ENCODE assay signal across 8 cellular contexts in genomic region chr2:127526142-127526939, GRCh38. TPM values are rescaled to one million over a fixed set of nuclear protein-coding genes. Genes with fewer than 3 reads are reported as not detected.
DNase-seq lines count a peak whose midpoint lies in the region; ATAC-seq and TF ChIP-seq lines count a peak whose summit lies in the region.

Gene IWS1, minus strand, starts transcription at chr2:127526489. Its CDS starts 281 bp downstream, at chr2:127526208.

- peak; percentile 84 for ATAC-seq in GM21381 (IDR thresholded peaks at IDR 0.05; ENCODE audit: unreplicated experiment)
- peak; percentile 91 for ATAC-seq in activated CD8-positive, alpha-beta memory T cell treated with anti-CD3 and anti-CD28 coated beads, Interleukin-2, amount 10 ng/mL, durations not matched to agents 7 days and 5 days

- H3K18ac ChIP-seq in mesenchymal stem cell (ENCODE audit: low read depth in 1 of 2, low read length in 2 of 2) = peak within 1 kb of the TSS; percentile 88 to 98

- H3K4me1 ChIP-seq in Caco-2 (peaks cover 29% of the 10 kb centered on the region), NT2/D1 (ENCODE audit: insufficient read depth, insufficient read length) (peaks cover 7% of the 10 kb centered on the region), endocrine pancreas (ENCODE audit: control insufficient read depth, insufficient read depth, low read length) (no peaks in the 10 kb centered on the region), mesenchymal stem cell (ENCODE audit: control insufficient read depth, insufficient read depth, low read depth, low read length) (peaks cover 5% of the 10 kb centered on the region)

- H2BK5ac ChIP-seq in mesenchymal stem cell (ENCODE audit: low read depth, low read length, poor library complexity, severe bottlenecking) = peak within 1 kb of the TSS; percentile 49

- peaks cover 43% of the 10 kb centered on the region for H3K36me3 Mint-ChIP-seq in Caco-2 (ENCODE audit: insufficient read depth, unreplicated experiment)
- peaks cover 15% of the 10 kb centered on the region for H3K36me3 Mint-ChIP-seq in activated CD8-positive, alpha-beta memory T cell treated with anti-CD3 and anti-CD28 coated beads, Interleukin-2, amount 10 ng/mL, durations not matched to agents 7 days and 5 days

- TF ChIP-seq CTCF in Caco-2 (IDR thresholded peaks at IDR 0.05; ENCODE audit: insufficient read depth in 1 of 2, low read depth in 1 of 2, low read length in 1 of 2, severe bottlenecking in 1 of 2, unreplicated experiment in 1 of 2) = peak in 1 of 2 experiments; percentile 24

- peak within 1 kb of the TSS; percentile 85 for H3K4me2 ChIP-seq in mesenchymal stem cell (ENCODE audit: low read length, poor library complexity, severe bottlenecking)

- no peaks in the 10 kb centered on the region for H3K27me3 Mint-ChIP-seq in Caco-2 (ENCODE audit: insufficient read depth, unreplicated experiment)
- peaks cover 6% of the 10 kb centered on the region for H3K27me3 Mint-ChIP-seq in activated CD8-positive, alpha-beta memory T cell treated with anti-CD3 and anti-CD28 coated beads, Interleukin-2, amount 10 ng/mL, durations not matched to agents 7 days and 5 days

- H3K14ac ChIP-seq in mesenchymal stem cell (ENCODE audit: low read length in 2 of 2) = peak within 1 kb of the TSS in 1 of 2 experiments; percentile 87

- intact Hi-C loops in Caco-2 (cut with micrococcal nuclease; ENCODE audit: unreplicated experiment) = loop anchor here (2.0 to 5.0 kb wide), 4 partner anchors 64 to 409 kb away; partner anchors contain the start of gene SFT2D3

- H3K27me3 ChIP-seq in Caco-2 (replicated peaks; ENCODE audit: control insufficient read depth, insufficient read depth, low read length) (no peaks in the 10 kb centered on the region), NT2/D1 (ENCODE audit: insufficient read depth, insufficient read length) (no peaks in the 10 kb centered on the region), endocrine pancreas (ENCODE audit: control insufficient read depth, insufficient read depth, low read length) (no peaks in the 10 kb centered on the region), mesenchymal stem cell (ENCODE audit: control insufficient read depth in 1 of 2, insufficient read depth in 1 of 2, low read length in 2 of 2) (no peaks in the 10 kb centered on the region)

- H3K9me3 Mint-ChIP-seq in Caco-2 (ENCODE audit: unreplicated experiment) = no peaks in the 10 kb centered on the region
- no peaks in the 10 kb centered on the region for H3K9me3 Mint-ChIP-seq in activated CD8-positive, alpha-beta memory T cell treated with anti-CD3 and anti-CD28 coated beads, Interleukin-2, amount 10 ng/mL, durations not matched to agents 7 days and 5 days (ENCODE audit: low read depth)

- H3K9me3 ChIP-seq in Caco-2 = 0 out of 2 replicates have a peak, but pooled peaks cover 3% of the 10 kb centered on the region
- 0 out of 2 replicates have a peak, but pooled peaks cover 4% of the 10 kb centered on the region for H3K9me3 ChIP-seq in NT2/D1 (ENCODE audit: insufficient read depth, low read length)
- H3K9me3 ChIP-seq in endocrine pancreas (ENCODE audit: control insufficient read depth, low read length) = no peaks in the 10 kb centered on the region
- no peaks in the 10 kb centered on the region for H3K9me3 ChIP-seq in mesenchymal stem cell (ENCODE audit: control insufficient read depth, low read length)

- TSS peak; percentile 85 for BruUV-seq in Caco-2 (replicated peaks; lab: Mats Ljungman, UMichigan)

- peak; percentile 96 to 97 for DNase-seq in Caco-2
- peak in 75 of 76 experiments; percentile 16 to 94 (median 87) for DNase-seq in HUDEP-2 (lab: John Stamatoyannopoulos, UW; ENCODE audit: unreplicated experiment in 76 of 76)
- DNase-seq in NT2/D1 (ENCODE audit: low read depth, low spot score) = peak; percentile 97
- DNase-seq in activated CD8-positive, alpha-beta memory T cell treated with anti-CD3 and anti-CD28 coated beads, Interleukin-2, amount 10 ng/mL, durations not matched to agents 7 days and 5 days = peak; percentile 96
- peak; percentile 98 for DNase-seq in mesenchymal stem cell
- DNase-seq in stimulated activated CD8-positive, alpha-beta memory T cell treated with anti-CD3 and anti-CD28 coated beads, Interleukin-12 subunit alpha, Interleukin-12 subunit beta, amount 100 ng/mL, for 4 hours (ENCODE audit: low read depth) = peak; percentile 84

- H2AK5ac ChIP-seq in mesenchymal stem cell (ENCODE audit: low read length, severe bottlenecking) = peak within 1 kb of the TSS; percentile 53

- CTCF ChIA-PET in Caco-2 (lab: Charles Lee) = interaction anchor here (1.0 to 1.1 kb wide), 2 partner anchors 65 to 329 kb away, joined by 6 to 7 read pairs; no protein-coding TSS in a partner anchor
- CTCF ChIA-PET in activated CD8-positive, alpha-beta memory T cell treated with anti-CD3 and anti-CD28 coated beads, Interleukin-2, amount 10 ng/mL, durations not matched to agents 7 days and 5 days (lab: Charles Lee) = interaction anchor here (0.7 to 1.5 kb wide), 6 partner anchors 18 to 500 kb away, joined by 3 to 6 read pairs (median 3); partner anchors contain the start of gene ERCC3

- H3K9ac ChIP-seq in NT2/D1 (ENCODE audit: insufficient read length, low read depth) = peak within 1 kb of the TSS; percentile 94
- H3K9ac ChIP-seq in endocrine pancreas (ENCODE audit: control insufficient read depth, insufficient read depth, low read length) = peak within 1 kb of the TSS; percentile 96
- peak within 1 kb of the TSS; percentile 98 for H3K9ac ChIP-seq in mesenchymal stem cell (ENCODE audit: low read length)

- H3K4me3 Mint-ChIP-seq in Caco-2 (ENCODE audit: unreplicated experiment) = peak within 1 kb of the TSS; percentile 89
- H3K4me3 Mint-ChIP-seq in activated CD8-positive, alpha-beta memory T cell treated with anti-CD3 and anti-CD28 coated beads, Interleukin-2, amount 10 ng/mL, durations not matched to agents 7 days and 5 days = peak within 1 kb of the TSS; percentile 95

- under 1% methylated on average over 64 of the region's 66 CpGs for WGBS in mesenchymal stem cell

- H2BK15ac ChIP-seq in mesenchymal stem cell (ENCODE audit: low read depth, poor library complexity, severe bottlenecking) = peak within 1 kb of the TSS; percentile 91

- peak within 1 kb of the TSS in 1 of 2 experiments; percentile 64 for H2BK12ac ChIP-seq in mesenchymal stem cell (ENCODE audit: low read length in 2 of 2)

- peak within 1 kb of the TSS; percentile 95 for H3K27ac ChIP-seq in mesenchymal stem cell (ENCODE audit: low read length, poor library complexity, severe bottlenecking)

- H4K91ac ChIP-seq in mesenchymal stem cell (ENCODE audit: low read length) = peak within 1 kb of the TSS; percentile 90

- peak within 1 kb of the TSS; percentile 63 for H2AFZ ChIP-seq in mesenchymal stem cell (ENCODE audit: low read depth, low read length)

- H3K4me3 ChIP-seq in Caco-2 (ENCODE audit: low read depth, low read length) = peak within 1 kb of the TSS; percentile 76
- H3K4me3 ChIP-seq in NT2/D1 (ENCODE audit: insufficient read length, low read depth) = peak within 1 kb of the TSS; percentile 87
- peak within 1 kb of the TSS; percentile 98 for H3K4me3 ChIP-seq in endocrine pancreas (ENCODE audit: control insufficient read depth, insufficient read depth, low read length)
- peak within 1 kb of the TSS; percentile 87 to 97 for H3K4me3 ChIP-seq in mesenchymal stem cell (ENCODE audit: insufficient read depth in 1 of 2, low read depth in 1 of 2, low read length in 2 of 2)

- H3K23ac ChIP-seq in mesenchymal stem cell (ENCODE audit: low read length in 2 of 2) = peak within 1 kb of the TSS in 1 of 2 experiments; percentile 88

- POLR2A ChIA-PET in Caco-2 (lab: Charles Lee) = interaction anchor here (0.6 to 1.6 kb wide), 18 partner anchors 9 to 391 kb away, joined by 3 to 27 read pairs (median 4); partner anchors contain the start of genes LIMS2, MYO7B and SFT2D3

- H3K4ac ChIP-seq in mesenchymal stem cell (ENCODE audit: low read depth in 1 of 2, low read length in 2 of 2) = peak within 1 kb of the TSS; percentile 85 to 99

- H3K27ac Mint-ChIP-seq in Caco-2 (ENCODE audit: unreplicated experiment) = peak within 1 kb of the TSS; percentile 95
- peak within 1 kb of the TSS; percentile 91 for H3K27ac Mint-ChIP-seq in activated CD8-positive, alpha-beta memory T cell treated with anti-CD3 and anti-CD28 coated beads, Interleukin-2, amount 10 ng/mL, durations not matched to agents 7 days and 5 days

- no peaks in the 10 kb centered on the region for H3K36me3 ChIP-seq in Caco-2 (ENCODE audit: control insufficient read depth, insufficient read depth, low read length)
- H3K36me3 ChIP-seq in NT2/D1 (ENCODE audit: insufficient read depth, insufficient read length, low read length) = peaks cover 31% of the 10 kb centered on the region
- H3K36me3 ChIP-seq in endocrine pancreas (ENCODE audit: control insufficient read depth, insufficient read depth, low read length) = no peaks in the 10 kb centered on the region
- H3K36me3 ChIP-seq in mesenchymal stem cell (ENCODE audit: control insufficient read depth in 1 of 2, insufficient read depth in 2 of 2, low read depth in 1 of 2, low read length in 2 of 2) = peaks cover 3 to 24% of the 10 kb centered on the region in 2 experiments

- no peaks in the 10 kb centered on the region for H3K79me1 ChIP-seq in mesenchymal stem cell (replicated peaks; ENCODE audit: low read length, poor library complexity, severe bottlenecking)

- peak within 1 kb of the TSS; percentile 92 for H4K8ac ChIP-seq in mesenchymal stem cell (ENCODE audit: low read length)

- H2BK120ac ChIP-seq in mesenchymal stem cell (ENCODE audit: low read depth, low read length) = peak within 1 kb of the TSS; percentile 77

- peaks cover 19% of the 10 kb centered on the region for H3K4me1 Mint-ChIP-seq in Caco-2 (ENCODE audit: low read depth, unreplicated experiment)
- peaks cover 36% of the 10 kb centered on the region for H3K4me1 Mint-ChIP-seq in activated CD8-positive, alpha-beta memory T cell treated with anti-CD3 and anti-CD28 coated beads, Interleukin-2, amount 10 ng/mL, durations not matched to agents 7 days and 5 days

RNA-seq across cellular contexts. Expression of gene IWS1, which starts in this region (rescaled TPM):
- total RNA-seq in Caco-2 (2022) = 56.0 and 63.7 TPM in 2 replicates
- 10 to 100 TPM; 53.2 to 55.1 TPM for total RNA-seq in activated CD8-positive, alpha-beta memory T cell treated with anti-CD3 and anti-CD28 coated beads, Interleukin-2, amount 10 ng/mL, durations not matched to agents 7 days and 5 days
- polyA plus RNA-seq in mesenchymal stem cell (2013, experiment 1 of 2) = 32.8 TPM
- 31.3 TPM for polyA plus RNA-seq in mesenchymal stem cell (2013, experiment 2 of 2)

Comparison
In these comparisons a context has a peak if more than half of its experiments do, and no peak if none do; other contexts are left out.
1. Peak in every context shown above with its lines: DNase-seq, ATAC-seq, H3K4me3 ChIP-seq and H3K27ac ChIP-seq.